In the genomic region with DNA sequence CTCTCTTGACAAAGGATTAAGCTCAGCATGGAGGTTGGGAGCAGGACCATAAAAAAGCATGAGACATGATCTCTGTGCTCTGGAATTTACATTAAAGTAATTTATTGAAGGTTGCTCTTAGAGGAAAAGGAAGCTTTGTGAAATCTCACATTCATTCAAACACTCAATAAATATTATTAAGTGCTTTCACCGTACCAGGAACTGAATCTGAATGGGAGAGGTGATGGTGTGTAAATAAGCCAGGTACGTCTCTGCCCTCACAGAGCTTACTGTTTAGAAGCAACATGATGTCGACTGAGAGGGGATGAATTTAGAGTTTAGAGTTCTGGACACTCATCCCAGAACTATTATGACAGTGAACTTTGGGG, we compare ENCODE assay signal across 5 cellular contexts.
"Had no signal": no experiment of that assay in that cellular context is flagged by ENCODE, and none has a peak within 500 bp of the region (broad histone marks: within the 10 kb centered on the region; RNA-seq: fewer than 3 reads in every experiment).

No MANE protein-coding gene starts in this region.

- H3K27me3 ChIP-seq: esophagus muscularis mucosa, suprapubic skin, upper lobe of left lung had no signal

- H3K9me3 ChIP-seq: esophagus muscularis mucosa, psoas muscle, suprapubic skin, upper lobe of left lung had no signal

- H3K36me3 ChIP-seq: upper lobe of left lung had no signal

- H3K4me1 ChIP-seq: esophagus muscularis mucosa, psoas muscle had no signal

- H3K4me3 ChIP-seq: coronary artery, esophagus muscularis mucosa, psoas muscle, suprapubic skin, upper lobe of left lung had no signal
